8 cellular contexts compared by ENCODE assay signal in genomic region chr4:3045500-3045850, GRCh38. TPM values are rescaled to one million over a fixed set of nuclear protein-coding genes. Genes with fewer than 3 reads are reported as not detected.
DNase-seq lines count a peak whose midpoint lies in the region; ATAC-seq and TF ChIP-seq lines count a peak whose summit lies in the region.
"Had no signal": no experiment of that assay in that cellular context is flagged by ENCODE, and none has a peak within 500 bp of the region (broad histone marks: within the 10 kb centered on the region; RNA-seq: fewer than 3 reads in every experiment).

No MANE protein-coding gene starts in this region.

- no peaks in the 10 kb centered on the region for H3K27me3 Mint-ChIP-seq in activated T-cell treated with anti-CD3 and anti-CD28 coated beads, Interleukin-2, amount 50 U/mL, for 24 hours

- peak overlapping the region; percentile 66 for H3K27ac Mint-ChIP-seq in activated T-cell treated with anti-CD3 and anti-CD28 coated beads, Interleukin-2, amount 50 U/mL, for 24 hours
- H3K27ac Mint-ChIP-seq: nephron had no signal

- no peaks in the 10 kb centered on the region for H3K36me3 ChIP-seq in right atrium auricular region

- H3K4me3 Mint-ChIP-seq in activated T-cell treated with anti-CD3 and anti-CD28 coated beads, Interleukin-2, amount 50 U/mL, for 24 hours, result peak overlapping the region; percentile 13
- H3K4me3 Mint-ChIP-seq: nephron had no signal

- H3K36me3 Mint-ChIP-seq in activated T-cell treated with anti-CD3 and anti-CD28 coated beads, Interleukin-2, amount 50 U/mL, for 24 hours (ENCODE audit: low read depth), result peaks cover 7% of the 10 kb centered on the region

- H3K27ac ChIP-seq in right atrium auricular region, result no peak overlapping the region

- peak; percentile 26 for DNase-seq in NAMALWA (ENCODE audit: low spot score)
- peak; percentile 63 for DNase-seq in activated T-cell treated with anti-CD3 and anti-CD28 coated beads, Interleukin-2, amount 50 U/mL, for 24 hours
- peak; percentile 82 for DNase-seq in right atrium auricular region (ENCODE audit: low spot score)
- DNase-seq in stimulated activated CD8-positive, alpha-beta memory T cell treated with anti-CD3 and anti-CD28 coated beads, Interleukin-4, amount 100 ng/mL, for 48 hours, result peak; percentile 76
- DNase-seq in cerebellar cortex (ENCODE audit: low spot score), result no peak

- ATAC-seq in HG03045 (IDR thresholded peaks at IDR 0.05; ENCODE audit: unreplicated experiment) (no peak), HG03095 (IDR thresholded peaks at IDR 0.05; ENCODE audit: unreplicated experiment) (no peak)

- H3K27me3 ChIP-seq in right atrium auricular region, result no peaks in the 10 kb centered on the region

- H3K4me3 ChIP-seq in right atrium auricular region, result no peak overlapping the region

- peaks cover 61% of the 10 kb centered on the region for H3K4me1 Mint-ChIP-seq in activated T-cell treated with anti-CD3 and anti-CD28 coated beads, Interleukin-2, amount 50 U/mL, for 24 hours (ENCODE audit: low read depth)

- no peak for TF ChIP-seq CTCF in right atrium auricular region (IDR thresholded peaks at IDR 0.05)

- H3K9me3 ChIP-seq in right atrium auricular region, result no peaks in the 10 kb centered on the region

- peaks cover 4% of the 10 kb centered on the region for H3K9me3 Mint-ChIP-seq in activated T-cell treated with anti-CD3 and anti-CD28 coated beads, Interleukin-2, amount 50 U/mL, for 24 hours
- H3K9me3 Mint-ChIP-seq: nephron had no signal

- peaks cover 0 to 24% of the 10 kb centered on the region in 2 donors for H3K4me1 ChIP-seq in right atrium auricular region

RNA-seq across cellular contexts. Expression of gene HTT-AS, which starts 28.9 kb away (rescaled TPM):
- total RNA-seq in right atrium auricular region, result not detected

RNA-seq across cellular contexts. Expression of gene HTT, which starts 29.0 kb away (rescaled TPM):
- 10 to 100 TPM; 18.1 to 30.5 TPM for total RNA-seq in right atrium auricular region
